20 cellular contexts compared by ENCODE assay signal in the genomic region with DNA sequence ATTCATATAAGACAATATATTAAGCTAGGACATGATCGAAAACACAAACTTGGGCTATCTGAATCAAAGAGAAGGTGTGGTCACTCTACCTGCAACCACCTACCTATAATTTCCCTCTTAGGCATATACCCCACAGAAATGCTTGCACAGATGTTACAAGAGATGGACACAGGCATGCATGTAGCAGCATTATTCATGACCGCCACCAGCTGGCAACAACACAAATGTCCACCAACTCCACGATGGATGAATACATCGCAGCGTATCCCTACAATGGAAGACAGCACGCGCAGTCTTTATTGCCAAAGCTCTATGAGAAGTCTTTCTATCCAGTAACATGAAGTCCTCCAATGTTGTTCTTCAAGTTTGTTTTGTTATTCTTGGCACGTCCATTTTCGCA.
A peak's percentile ranks its signal among the peaks of the same experiment; 100 is the strongest.
DNase-seq lines count a peak whose midpoint lies in the region; ATAC-seq and TF ChIP-seq lines count a peak whose summit lies in the region.
"Had no signal": no experiment of that assay in that cellular context is flagged by ENCODE, and none has a peak within 500 bp of the region (broad histone marks: within the 10 kb centered on the region; RNA-seq: fewer than 3 reads in every experiment).

No MANE protein-coding gene starts in this region.

- no peaks in the 10 kb centered on the region for H3K27me3 Mint-ChIP-seq in natural killer cell treated with Interleukin-12 subunit alpha and Interleukin-12 subunit beta and Interleukin-15 and Interleukin-18, amount 100 ng/mL, for 72 hours
- H3K27me3 Mint-ChIP-seq in activated T-cell treated with anti-CD3 and anti-CD28 coated beads, Interleukin-2, amount 50 U/mL, for 4 hours (ENCODE audit: low read depth), result no peaks in the 10 kb centered on the region
- H3K27me3 Mint-ChIP-seq: activated T-helper 17 cell treated with anti-CD3 and anti-CD28 coated beads, Interleukin-2, amount 50 U/mL, for 72 hours; progenitor cell of endocrine pancreas; type B pancreatic cell had no signal

- H3K4me3 ChIP-seq in astrocyte of the spinal cord (ENCODE audit: low read depth, low read length), result no peak overlapping the region
- H3K4me3 ChIP-seq in dorsolateral prefrontal cortex, result no peak overlapping the region

- H3K9me3 Mint-ChIP-seq in natural killer cell treated with Interleukin-12 subunit alpha and Interleukin-12 subunit beta and Interleukin-15 and Interleukin-18, amount 100 ng/mL, for 72 hours, result no peaks in the 10 kb centered on the region
- H3K9me3 Mint-ChIP-seq in activated T-cell treated with anti-CD3 and anti-CD28 coated beads, Interleukin-2, amount 50 U/mL, for 4 hours, result no peaks in the 10 kb centered on the region
- H3K9me3 Mint-ChIP-seq: activated B cell treated with CpG ODN at 0.5 μM for 24 hours; activated T-helper 17 cell treated with anti-CD3 and anti-CD28 coated beads, Interleukin-2, amount 50 U/mL, for 72 hours; type B pancreatic cell had no signal

- ATAC-seq in natural killer cell treated with Interleukin-12 subunit alpha and Interleukin-12 subunit beta and Interleukin-15 and Interleukin-18, amount 100 ng/mL, for 72 hours, result no peak
- no peak for ATAC-seq in HG02981 (IDR thresholded peaks at IDR 0.05; ENCODE audit: unreplicated experiment)
- ATAC-seq in activated T-cell treated with anti-CD3 and anti-CD28 coated beads, Interleukin-2, amount 50 U/mL, for 4 hours, result no peak
- ATAC-seq: activated T-helper 17 cell treated with anti-CD3 and anti-CD28 coated beads, Interleukin-2, amount 50 U/mL, for 72 hours had no signal

- no peak overlapping the region for H3K4me3 Mint-ChIP-seq in natural killer cell treated with Interleukin-12 subunit alpha and Interleukin-12 subunit beta and Interleukin-15 and Interleukin-18, amount 100 ng/mL, for 72 hours
- H3K4me3 Mint-ChIP-seq in activated T-cell treated with anti-CD3 and anti-CD28 coated beads, Interleukin-2, amount 50 U/mL, for 4 hours, result no peak overlapping the region
- H3K4me3 Mint-ChIP-seq: activated B cell treated with CpG ODN at 0.5 μM for 24 hours; activated T-helper 17 cell treated with anti-CD3 and anti-CD28 coated beads, Interleukin-2, amount 50 U/mL, for 72 hours; T-helper 1 cell treated with Interleukin-12 subunit alpha and Interleukin-12 subunit beta and Interleukin-4 antibody, amounts not matched to agents 30 μg/mL and 1 μg/mL, for 36 hours; type B pancreatic cell had no signal

- TF ChIP-seq CTCF in astrocyte of the spinal cord (IDR thresholded peaks at IDR 0.05; ENCODE audit: low read depth, low read length) (peak; percentile 19), dorsolateral prefrontal cortex (IDR thresholded peaks at IDR 0.05 in 54 of 56, conservative IDR thresholded peaks at IDR 0.05 in 2 of 56; ENCODE audit: low read depth in 1 of 56, partially characterized antibody in 56 of 56) (no peak)

- peak overlapping the region; percentile 14 to 59 for H3K27ac Mint-ChIP-seq in natural killer cell treated with Interleukin-12 subunit alpha and Interleukin-12 subunit beta and Interleukin-15 and Interleukin-18, amount 100 ng/mL, for 72 hours
- H3K27ac Mint-ChIP-seq: activated B cell treated with CpG ODN at 0.5 μM for 24 hours; activated T-helper 17 cell treated with anti-CD3 and anti-CD28 coated beads, Interleukin-2, amount 50 U/mL, for 72 hours; progenitor cell of endocrine pancreas; T-helper 1 cell treated with Interleukin-12 subunit alpha and Interleukin-12 subunit beta and Interleukin-4 antibody, amounts not matched to agents 30 μg/mL and 1 μg/mL, for 36 hours; type B pancreatic cell had no signal

- intact Hi-C loops in dorsolateral prefrontal cortex (cut with DNase I), result no loop called here

- peaks cover under 1% of the 10 kb centered on the region for H3K36me3 Mint-ChIP-seq in natural killer cell treated with Interleukin-12 subunit alpha and Interleukin-12 subunit beta and Interleukin-15 and Interleukin-18, amount 100 ng/mL, for 72 hours
- H3K36me3 Mint-ChIP-seq in activated T-cell treated with anti-CD3 and anti-CD28 coated beads, Interleukin-2, amount 50 U/mL, for 4 hours (ENCODE audit: insufficient read depth), result no peaks in the 10 kb centered on the region
- H3K36me3 Mint-ChIP-seq: CD14-positive monocyte, type B pancreatic cell had no signal

- peak; percentile 44 for DNase-seq in DMS53 (lab: John Stamatoyannopoulos, UW)
- DNase-seq in DMS53 treated with DMSO at 0.1 percent for 48 hours (lab: John Stamatoyannopoulos, UW; ENCODE audit: unreplicated experiment), result no peak
- peak; percentile 68 for DNase-seq in NCI-H69 (lab: John Stamatoyannopoulos, UW)
- no peak for DNase-seq in astrocyte of the spinal cord (ENCODE audit: low read depth, low spot score)
- DNase-seq in natural killer cell treated with Interleukin-12 subunit alpha and Interleukin-12 subunit beta and Interleukin-15 and Interleukin-18, amount 100 ng/mL, for 72 hours (ENCODE audit: low spot score), result no peak
- no peak for DNase-seq in dorsolateral prefrontal cortex
- no peak for DNase-seq in activated T-cell treated with anti-CD3 and anti-CD28 coated beads, Interleukin-2, amount 50 U/mL, for 4 hours
- DNase-seq: activated B cell treated with CpG ODN at 0.5 μM for 24 hours; activated CD8-positive, alpha-beta memory T cell treated with anti-CD3 and anti-CD28 coated beads for 24 hours; caudate nucleus; foreskin melanocyte; KBM-7; stimulated activated naive CD4-positive, alpha-beta T cell had no signal

- in situ Hi-C loops in astrocyte of the spinal cord (cut with HindIII; ENCODE audit: low sequenced_read_pairs), result no loop called here

- peaks cover 0 to 14% (median 0%) of the 10 kb centered on the region in 45 donors for H3K27me3 ChIP-seq in dorsolateral prefrontal cortex

- H3K27ac ChIP-seq in dorsolateral prefrontal cortex, result no peak overlapping the region
- H3K27ac ChIP-seq: 22Rv1 had no signal

- H3K4me1 Mint-ChIP-seq in natural killer cell treated with Interleukin-12 subunit alpha and Interleukin-12 subunit beta and Interleukin-15 and Interleukin-18, amount 100 ng/mL, for 72 hours (ENCODE audit: low read depth in 2 of 2), result peaks cover 42 to 43% of the 10 kb centered on the region in 2 donors
- peaks cover 34% of the 10 kb centered on the region for H3K4me1 Mint-ChIP-seq in activated T-cell treated with anti-CD3 and anti-CD28 coated beads, Interleukin-2, amount 50 U/mL, for 4 hours (ENCODE audit: low read depth)

Comparison
In these comparisons a context has a peak if more than half of its experiments do, and no peak if none do; other contexts are left out.
1. DNase-seq: peak in DMS53 (single experiment) and NCI-H69 (single experiment); none in DMS53 treated with DMSO at 0.1 percent for 48 hours (single experiment), astrocyte of the spinal cord (single experiment), natural killer cell treated with Interleukin-12 subunit alpha and Interleukin-12 subunit beta and Interleukin-15 and Interleukin-18, amount 100 ng/mL, for 72 hours (single experiment), dorsolateral prefrontal cortex (0 of 10) and activated T-cell treated with anti-CD3 and anti-CD28 coated beads, Interleukin-2, amount 50 U/mL, for 4 hours (single experiment).